1 cellular context compared by ENCODE assay signal in genomic region chr3:61893840-61894566, GRCh38.
TF ChIP-seq lines count a peak whose summit lies in the region.

No MANE protein-coding gene starts in this region.

TF ChIP-seq in GM12878, 131 proteins besides CTCF, POLR2A, EP300 and RAD21 (continued from another document):
- TF ChIP-seq REST (IDR thresholded peaks at IDR 0.05; ENCODE audit: low read depth, low read length), result no peak
- peak; percentile 64 for TF ChIP-seq NR2F1 (conservative IDR thresholded peaks at IDR 0.05)
- no peak for TF ChIP-seq HDGF (IDR thresholded peaks at IDR 0.05)
